1 cellular context compared by ENCODE assay signal in the genomic region with DNA sequence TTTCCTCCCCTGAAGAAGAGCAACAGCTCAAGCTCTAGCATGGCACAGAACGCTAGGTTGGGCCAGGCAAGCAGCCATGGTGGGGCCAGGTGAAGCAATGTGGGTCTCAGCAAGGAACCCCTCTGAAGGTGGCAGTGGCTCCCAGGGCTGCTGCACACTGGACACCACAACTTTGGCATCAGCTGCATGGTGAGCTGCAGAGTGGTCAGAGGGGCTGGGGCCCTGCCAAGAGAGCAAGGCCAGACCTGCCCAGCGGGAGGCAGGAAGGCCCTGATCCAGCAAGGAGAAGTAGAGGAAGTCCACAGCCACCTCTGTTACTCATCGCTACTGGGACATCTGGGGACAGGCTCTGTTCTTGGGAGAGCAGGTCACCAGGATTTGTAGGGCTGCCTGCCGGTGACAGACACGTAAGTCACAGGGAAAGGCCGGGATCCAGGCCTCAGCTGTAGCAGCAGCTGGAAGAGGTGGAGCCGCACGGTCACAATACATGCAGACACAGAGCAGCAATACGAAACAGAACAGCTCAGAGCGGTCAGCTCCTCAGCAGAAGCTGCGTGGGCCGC.
TF ChIP-seq lines count a peak whose summit lies in the region.

No MANE protein-coding gene starts in this region.

TF ChIP-seq in GM12878, 131 proteins besides CTCF, POLR2A, EP300 and RAD21:
- TF ChIP-seq SIN3A (IDR thresholded peaks at IDR 0.05; ENCODE audit: low read depth, low read length): no peak
- TF ChIP-seq, protein P1, sequence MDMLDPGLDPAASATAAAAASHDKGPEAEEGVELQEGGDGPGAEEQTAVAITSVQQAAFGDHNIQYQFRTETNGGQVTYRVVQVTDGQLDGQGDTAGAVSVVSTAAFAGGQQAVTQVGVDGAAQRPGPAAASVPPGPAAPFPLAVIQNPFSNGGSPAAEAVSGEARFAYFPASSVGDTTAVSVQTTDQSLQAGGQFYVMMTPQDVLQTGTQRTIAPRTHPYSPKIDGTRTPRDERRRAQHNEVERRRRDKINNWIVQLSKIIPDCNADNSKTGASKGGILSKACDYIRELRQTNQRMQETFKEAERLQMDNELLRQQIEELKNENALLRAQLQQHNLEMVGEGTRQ (IDR thresholded peaks at IDR 0.05; ENCODE audit: borderline replicate concordance, low read depth, low read length): no peak
- no peak for TF ChIP-seq NR2F1 (conservative IDR thresholded peaks at IDR 0.05)
- no peak for TF ChIP-seq IKZF2 (IDR thresholded peaks at IDR 0.05)
- TF ChIP-seq RAD51 (IDR thresholded peaks at IDR 0.05): no peak
TF ChIP-seq in GM12878: peak in this region for 0.
